Comparison of ENCODE assay signal across 23 cellular contexts in genomic region chr3:37259291-37259690, GRCh38. TPM values are rescaled to one million over a fixed set of nuclear protein-coding genes. Genes with fewer than 3 reads are reported as not detected.
DNase-seq lines count a peak whose midpoint lies in the region; ATAC-seq and TF ChIP-seq lines count a peak whose summit lies in the region.
"Had no signal": no experiment of that assay in that cellular context is flagged by ENCODE, and none has a peak within 500 bp of the region (broad histone marks: within the 10 kb centered on the region; RNA-seq: fewer than 3 reads in every experiment).

No MANE protein-coding gene starts in this region.

- 100% methylated on average over 1 of the region's 1 CpG for WGBS in smooth muscle cell (ENCODE audit: low lambda C conversion rate)

- H4K20me1 ChIP-seq in smooth muscle cell (ENCODE audit: low read depth): peaks cover 96% of the 10 kb centered on the region

- H3K4me1 Mint-ChIP-seq in activated CD4-positive, alpha-beta memory T cell treated with anti-CD3 and anti-CD28 coated beads for 36 hours (ENCODE audit: low read depth): peaks cover 50% of the 10 kb centered on the region
- peaks cover 9% of the 10 kb centered on the region for H3K4me1 Mint-ChIP-seq in activated CD4-positive, alpha-beta memory T cell treated with anti-CD3 and anti-CD28 coated beads, Interleukin-2, amount 10 ng/mL, durations not matched to agents 7 days and 5 days
- peaks cover 50 to 72% (median 59%) of the 10 kb centered on the region in 4 donors for H3K4me1 Mint-ChIP-seq in CD4-positive, alpha-beta memory T cell
- peaks cover 54% of the 10 kb centered on the region for H3K4me1 Mint-ChIP-seq in T-helper 17 cell
- peaks cover 5% of the 10 kb centered on the region for H3K4me1 Mint-ChIP-seq in nephron progenitor cell

- H3K9ac ChIP-seq in smooth muscle cell (ENCODE audit: low read depth): no peak overlapping the region
- H3K9ac ChIP-seq: GM23248 had no signal

- no peak for DNase-seq in activated CD4-positive, alpha-beta memory T cell treated with anti-CD3 and anti-CD28 coated beads for 36 hours
- DNase-seq in activated CD4-positive, alpha-beta memory T cell treated with anti-CD3 and anti-CD28 coated beads, Interleukin-2, amount 10 ng/mL, durations not matched to agents 7 days and 5 days: no peak
- DNase-seq in CD4-positive, alpha-beta memory T cell: no peak
- DNase-seq in T-helper 17 cell: no peak
- DNase-seq in nephron progenitor cell: no peak
- DNase-seq in EL: no peak
- no peak for DNase-seq in smooth muscle cell (lab: John Stamatoyannopoulos, UW; ENCODE audit: unreplicated experiment)
- DNase-seq in effector memory CD4-positive, alpha-beta T cell: no peak
- DNase-seq: 8988T, Caco-2, GDM1, GM23248, HCEC 1CT, KG1, MV-4-11, NCI-H187 treated with DMSO at 0.1 percent for 48 hours, NCI-H226, NCI-H524, PC-9, SIG-M5 had no signal

- H3F3A ChIP-seq in smooth muscle cell (ENCODE audit: low read depth): no peaks in the 10 kb centered on the region

- peaks cover 45% of the 10 kb centered on the region for H3K4me1 ChIP-seq in CD4-positive, alpha-beta memory T cell (ENCODE audit: insufficient read depth, low read length)
- H3K4me1 ChIP-seq in smooth muscle cell (ENCODE audit: low read depth): no peaks in the 10 kb centered on the region
- peaks cover 5% of the 10 kb centered on the region for H3K4me1 ChIP-seq in effector memory CD4-positive, alpha-beta T cell (ENCODE audit: control insufficient read depth, insufficient read depth, low read length, poor library complexity, severe bottlenecking)
- H3K4me1 ChIP-seq: Caco-2 had no signal

- no peaks in the 10 kb centered on the region for H3K9me3 ChIP-seq in CD4-positive, alpha-beta memory T cell (ENCODE audit: control insufficient read depth in 1 of 2, low read length in 2 of 2)
- no peaks in the 10 kb centered on the region for H3K9me3 ChIP-seq in T-helper 17 cell (ENCODE audit: control insufficient read depth, low read length, poor library complexity, severe bottlenecking)
- H3K9me3 ChIP-seq in smooth muscle cell (replicated peaks; ENCODE audit: low read depth): no peaks in the 10 kb centered on the region
- no peaks in the 10 kb centered on the region for H3K9me3 ChIP-seq in effector memory CD4-positive, alpha-beta T cell (ENCODE audit: control insufficient read depth, low read length)
- H3K9me3 ChIP-seq: Caco-2 had no signal

- no peaks in the 10 kb centered on the region for H3K27me3 ChIP-seq in CD4-positive, alpha-beta memory T cell (ENCODE audit: insufficient read depth, low read length)
- H3K27me3 ChIP-seq in smooth muscle cell (ENCODE audit: low read depth): no peaks in the 10 kb centered on the region
- no peaks in the 10 kb centered on the region for H3K27me3 ChIP-seq in effector memory CD4-positive, alpha-beta T cell (replicated peaks; ENCODE audit: control insufficient read depth, insufficient read depth, low read length, poor library complexity, severe bottlenecking)

- CTCF ChIA-PET in activated CD4-positive, alpha-beta memory T cell treated with anti-CD3 and anti-CD28 coated beads for 36 hours (lab: Charles Lee): no interaction called here
- CTCF ChIA-PET in activated CD4-positive, alpha-beta memory T cell treated with anti-CD3 and anti-CD28 coated beads, Interleukin-2, amount 10 ng/mL, durations not matched to agents 7 days and 5 days (lab: Charles Lee): no interaction called here
- CTCF ChIA-PET in CD4-positive, alpha-beta memory T cell (lab: Charles Lee; ENCODE audit: partially characterized antibody): no interaction called here

- peak overlapping the region; percentile 47 for H3K27ac Mint-ChIP-seq in activated CD4-positive, alpha-beta memory T cell treated with anti-CD3 and anti-CD28 coated beads for 36 hours
- H3K27ac Mint-ChIP-seq in activated CD4-positive, alpha-beta memory T cell treated with anti-CD3 and anti-CD28 coated beads, Interleukin-2, amount 10 ng/mL, durations not matched to agents 7 days and 5 days: no peak overlapping the region
- H3K27ac Mint-ChIP-seq in CD4-positive, alpha-beta memory T cell: peak overlapping the region in 4 of 7 donors; percentile 4 to 49 (median 46)
- peak overlapping the region; percentile 24 for H3K27ac Mint-ChIP-seq in T-helper 17 cell
- peak overlapping the region; percentile 36 for H3K27ac Mint-ChIP-seq in nephron progenitor cell
- H3K27ac Mint-ChIP-seq: B cell had no signal

- POLR2A ChIA-PET in activated CD4-positive, alpha-beta memory T cell treated with anti-CD3 and anti-CD28 coated beads for 36 hours (lab: Charles Lee): interaction anchor here (0.6 to 0.7 kb wide), 2 partner anchors 29 to 106 kb away, joined by 3 read pairs; no protein-coding TSS in a partner anchor
- POLR2A ChIA-PET in activated CD4-positive, alpha-beta memory T cell treated with anti-CD3 and anti-CD28 coated beads, Interleukin-2, amount 10 ng/mL, durations not matched to agents 7 days and 5 days (lab: Charles Lee): no interaction called here
- POLR2A ChIA-PET in CD4-positive, alpha-beta memory T cell (lab: Charles Lee; ENCODE audit: partially characterized antibody): no interaction called here

- H3K9me3 Mint-ChIP-seq in activated CD4-positive, alpha-beta memory T cell treated with anti-CD3 and anti-CD28 coated beads for 36 hours: no peaks in the 10 kb centered on the region
- no peaks in the 10 kb centered on the region for H3K9me3 Mint-ChIP-seq in activated CD4-positive, alpha-beta memory T cell treated with anti-CD3 and anti-CD28 coated beads, Interleukin-2, amount 10 ng/mL, durations not matched to agents 7 days and 5 days
- no peaks in the 10 kb centered on the region for H3K9me3 Mint-ChIP-seq in CD4-positive, alpha-beta memory T cell
- no peaks in the 10 kb centered on the region for H3K9me3 Mint-ChIP-seq in nephron progenitor cell

- intact Hi-C loops in activated CD4-positive, alpha-beta memory T cell treated with anti-CD3 and anti-CD28 coated beads for 36 hours (cut with micrococcal nuclease): no loop called here
- intact Hi-C loops in CD4-positive, alpha-beta memory T cell (cut with micrococcal nuclease): no loop called here

- H2AFZ ChIP-seq in smooth muscle cell (ENCODE audit: low read depth): no peak overlapping the region
- H2AFZ ChIP-seq: GM23248, PC-9 had no signal

- no peak overlapping the region for H3K4me2 ChIP-seq in smooth muscle cell
- H3K4me2 ChIP-seq: PC-9 had no signal

- peaks cover 13% of the 10 kb centered on the region for H3K36me3 Mint-ChIP-seq in activated CD4-positive, alpha-beta memory T cell treated with anti-CD3 and anti-CD28 coated beads for 36 hours
- peaks cover 41% of the 10 kb centered on the region for H3K36me3 Mint-ChIP-seq in activated CD4-positive, alpha-beta memory T cell treated with anti-CD3 and anti-CD28 coated beads, Interleukin-2, amount 10 ng/mL, durations not matched to agents 7 days and 5 days (ENCODE audit: low read depth)
- peaks cover 29 to 45% of the 10 kb centered on the region in 2 donors for H3K36me3 Mint-ChIP-seq in CD4-positive, alpha-beta memory T cell
- H3K36me3 Mint-ChIP-seq in T-helper 17 cell (ENCODE audit: low read depth) (peaks cover 5% of the 10 kb centered on the region), nephron progenitor cell (ENCODE audit: low read depth) (peaks cover 68% of the 10 kb centered on the region)

- no peaks in the 10 kb centered on the region for H3K27me3 Mint-ChIP-seq in activated CD4-positive, alpha-beta memory T cell treated with anti-CD3 and anti-CD28 coated beads for 36 hours
- no peaks in the 10 kb centered on the region for H3K27me3 Mint-ChIP-seq in activated CD4-positive, alpha-beta memory T cell treated with anti-CD3 and anti-CD28 coated beads, Interleukin-2, amount 10 ng/mL, durations not matched to agents 7 days and 5 days
- no peaks in the 10 kb centered on the region for H3K27me3 Mint-ChIP-seq in CD4-positive, alpha-beta memory T cell
- H3K27me3 Mint-ChIP-seq in T-helper 17 cell (no peaks in the 10 kb centered on the region), nephron progenitor cell (ENCODE audit: low read depth, poor library complexity) (no peaks in the 10 kb centered on the region)
- H3K27me3 Mint-ChIP-seq: B cell had no signal

- peaks cover 94% of the 10 kb centered on the region for H3K79me2 ChIP-seq in smooth muscle cell (ENCODE audit: low read depth)

- H3K4me3 ChIP-seq in CD4-positive, alpha-beta memory T cell (ENCODE audit: low read length in 2 of 2): no peak overlapping the region
- H3K4me3 ChIP-seq in smooth muscle cell: no peak overlapping the region
- no peak overlapping the region for H3K4me3 ChIP-seq in effector memory CD4-positive, alpha-beta T cell (ENCODE audit: insufficient read depth, low read depth, low read length, poor library complexity, severe bottlenecking)
- H3K4me3 ChIP-seq: GM23248, PC-9 had no signal

- TF ChIP-seq CTCF in nephron progenitor cell (IDR thresholded peaks at IDR 0.05): no peak
- no peak for TF ChIP-seq CTCF in smooth muscle cell (IDR thresholded peaks at IDR 0.05; ENCODE audit: borderline replicate concordance, insufficient read depth, poor library complexity, severe bottlenecking)

- H3K36me3 ChIP-seq in CD4-positive, alpha-beta memory T cell (ENCODE audit: insufficient read depth, low read length): no peaks in the 10 kb centered on the region
- H3K36me3 ChIP-seq in smooth muscle cell (ENCODE audit: low read depth): no peaks in the 10 kb centered on the region
- peaks cover 16% of the 10 kb centered on the region for H3K36me3 ChIP-seq in effector memory CD4-positive, alpha-beta T cell (ENCODE audit: control insufficient read depth, insufficient read depth, low read length)

- ATAC-seq in T-helper 17 cell: no peak
- ATAC-seq: HepG2 had no signal

- no peak overlapping the region for H3K27ac ChIP-seq in CD4-positive, alpha-beta memory T cell (ENCODE audit: low read depth, low read length)
- H3K27ac ChIP-seq in smooth muscle cell (ENCODE audit: low read depth): no peak overlapping the region
- no peak overlapping the region for H3K27ac ChIP-seq in effector memory CD4-positive, alpha-beta T cell (ENCODE audit: insufficient read depth, low read length, poor library complexity, severe bottlenecking)
- H3K27ac ChIP-seq: GM23248, PC-9, RWPE1 had no signal

- no peak overlapping the region for H3K4me3 Mint-ChIP-seq in activated CD4-positive, alpha-beta memory T cell treated with anti-CD3 and anti-CD28 coated beads for 36 hours
- H3K4me3 Mint-ChIP-seq in activated CD4-positive, alpha-beta memory T cell treated with anti-CD3 and anti-CD28 coated beads, Interleukin-2, amount 10 ng/mL, durations not matched to agents 7 days and 5 days: no peak overlapping the region
- H3K4me3 Mint-ChIP-seq in CD4-positive, alpha-beta memory T cell: peak overlapping the region in 1 of 8 donors; percentile 11
- H3K4me3 Mint-ChIP-seq in T-helper 17 cell (no peak overlapping the region), nephron progenitor cell (no peak overlapping the region)
- H3K4me3 Mint-ChIP-seq: B cell had no signal

RNA-seq across cellular contexts. Expression of gene GOLGA4, which starts 16.2 kb away (rescaled TPM):
- total RNA-seq in activated CD4-positive, alpha-beta memory T cell treated with anti-CD3 and anti-CD28 coated beads for 36 hours: 10 to 100 TPM; 32.3 to 34.3 TPM
- 10 to 100 TPM; 37.7 to 38.4 TPM for total RNA-seq in activated CD4-positive, alpha-beta memory T cell treated with anti-CD3 and anti-CD28 coated beads, Interleukin-2, amount 10 ng/mL, durations not matched to agents 7 days and 5 days
- total RNA-seq in CD4-positive, alpha-beta memory T cell: 10 to 100 TPM; 66.6 to 75.7 TPM
- 10 to 100 TPM in 1 of 2 donors, 1 to 10 TPM in 1; 2.4 to 39.5 TPM for polyA plus RNA-seq in CD4-positive, alpha-beta memory T cell
- total RNA-seq in T-helper 17 cell: 10 to 100 TPM; 62.4 to 66.5 TPM
- 95.7 and 103 TPM in 2 replicates for total RNA-seq in smooth muscle cell
- polyA plus RNA-seq in smooth muscle cell: 53.8 and 71.2 TPM in 2 replicates
